17 cellular contexts compared by ENCODE assay signal in the genomic region with DNA sequence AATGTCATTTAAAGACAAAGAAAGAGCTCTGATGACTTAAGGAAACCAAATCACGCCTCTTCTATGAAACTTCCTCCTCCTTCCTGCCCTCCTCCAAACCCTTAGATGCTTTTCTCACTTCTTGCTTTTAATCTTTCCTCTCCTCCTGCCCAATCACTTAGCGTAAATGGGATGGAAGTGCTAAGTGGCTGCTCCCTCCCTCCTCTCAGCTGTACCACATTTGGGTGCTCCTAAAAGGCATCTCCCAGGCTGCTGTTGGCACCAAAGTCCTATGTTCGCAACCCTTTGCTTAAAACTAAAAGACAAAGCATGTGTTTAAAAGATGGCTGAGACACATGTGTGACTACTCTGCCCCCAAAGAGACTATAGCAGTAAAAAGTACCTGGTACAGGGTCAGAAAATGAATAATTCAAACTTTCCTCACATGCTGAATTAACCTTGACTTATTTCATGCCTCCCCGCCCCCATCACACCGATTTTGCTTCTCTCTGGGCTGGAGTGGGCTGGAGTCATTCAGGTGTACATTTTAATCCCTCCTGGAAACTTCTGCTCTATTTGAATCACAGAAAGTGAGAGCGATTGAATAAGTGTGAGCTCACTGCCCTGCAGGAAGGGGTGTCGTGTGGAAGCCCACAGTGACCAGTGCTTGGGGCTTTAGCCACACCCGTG. TPM values are rescaled to one million over a fixed set of nuclear protein-coding genes. Genes with fewer than 3 reads are reported as not detected.
DNase-seq lines count a peak whose midpoint lies in the region; ATAC-seq and TF ChIP-seq lines count a peak whose summit lies in the region.
"Had no signal": no experiment of that assay in that cellular context is flagged by ENCODE, and none has a peak within 500 bp of the region (broad histone marks: within the 10 kb centered on the region; RNA-seq: fewer than 3 reads in every experiment).

No MANE protein-coding gene starts in this region.

- no peaks in the 10 kb centered on the region for H3K36me3 Mint-ChIP-seq in glutamatergic neuron (ENCODE audit: unreplicated experiment)
- H3K36me3 Mint-ChIP-seq: type B pancreatic cell, WTC11 had no signal

- H3K27ac Mint-ChIP-seq in glutamatergic neuron (ENCODE audit: unreplicated experiment), result peak overlapping the region; percentile 46
- H3K27ac Mint-ChIP-seq: effector memory CD8-positive, alpha-beta T cell; type B pancreatic cell; WTC11 had no signal

- TF ChIP-seq CTCF in OCI-LY3 (IDR thresholded peaks at IDR 0.05; ENCODE audit: low read depth, low read length), result no peak
- TF ChIP-seq CTCF in glutamatergic neuron (IDR thresholded peaks at IDR 0.05; ENCODE audit: partially characterized antibody, unreplicated experiment), result no peak

- no peaks in the 10 kb centered on the region for H3K9me3 ChIP-seq in OCI-LY3 (ENCODE audit: insufficient read depth, low read length)
- H3K9me3 ChIP-seq: Peyer's patch had no signal

- in situ Hi-C loops in ACHN (cut with HindIII; ENCODE audit: low pct_ligation_motif_present, low pct_unique_long_range_greater_than_20kb, low sequenced_read_pairs), result no loop called here

- H2AFZ ChIP-seq in OCI-LY3 (ENCODE audit: low read depth, low read length), result no peak overlapping the region

- no peaks in the 10 kb centered on the region for H3K36me3 ChIP-seq in OCI-LY3 (replicated peaks; ENCODE audit: low read depth, low read length)
- H3K36me3 ChIP-seq: Peyer's patch had no signal

- peak overlapping the region; percentile 11; the same call in 1 of the 2 replicates for H3K4me2 ChIP-seq in OCI-LY3 (ENCODE audit: low read length)

- DNase-seq in glutamatergic neuron (no peak), NCI-H510A treated with DMSO at 0.1 percent for 48 hours (lab: John Stamatoyannopoulos, UW) (no peak), ACHN (no peak), GM03348 (ENCODE audit: low spot score) (no peak)
- DNase-seq in stimulated activated CD4-positive, alpha-beta T cell treated with anti-CD3 and anti-CD28 coated beads, Interleukin-2, amount 100 ng/mL, for 24 hours, result peak; percentile 67 to 68
- DNase-seq: DMS79; effector memory CD8-positive, alpha-beta T cell; NCI-H1694 treated with DMSO at 0.1 percent for 48 hours; NCI-H524; occipital lobe; Peyer's patch; SW 1271 had no signal

- no peaks in the 10 kb centered on the region for H4K20me1 ChIP-seq in OCI-LY3 (ENCODE audit: insufficient read depth, low read length)

- H3K4me3 ChIP-seq in OCI-LY3 (ENCODE audit: low read length), result no peak overlapping the region
- H3K4me3 ChIP-seq: Peyer's patch had no signal

- ATAC-seq in GM18868 (IDR thresholded peaks at IDR 0.05; ENCODE audit: unreplicated experiment) (peak; percentile 19), GM19463 (IDR thresholded peaks at IDR 0.05; ENCODE audit: unreplicated experiment) (no peak)
- ATAC-seq: effector memory CD8-positive, alpha-beta T cell; WTC11 had no signal

- H3K9me3 Mint-ChIP-seq in glutamatergic neuron (ENCODE audit: unreplicated experiment), result peaks cover 18% of the 10 kb centered on the region
- H3K9me3 Mint-ChIP-seq: effector memory CD8-positive, alpha-beta T cell; type B pancreatic cell had no signal

- H3K4me1 ChIP-seq in OCI-LY3 (ENCODE audit: low read length), result peaks cover 16% of the 10 kb centered on the region

- H3K27me3 ChIP-seq in OCI-LY3 (ENCODE audit: low read depth, low read length), result peaks cover 31% of the 10 kb centered on the region
- H3K27me3 ChIP-seq: Peyer's patch had no signal

- H3K27ac ChIP-seq in OCI-LY3 (ENCODE audit: low read length), result no peak overlapping the region
- H3K27ac ChIP-seq: Peyer's patch had no signal

- H3K4me3 Mint-ChIP-seq in glutamatergic neuron (ENCODE audit: unreplicated experiment), result peak overlapping the region; percentile 27
- H3K4me3 Mint-ChIP-seq: effector memory CD8-positive, alpha-beta T cell; type B pancreatic cell; WTC11 had no signal

- peaks cover 4% of the 10 kb centered on the region for H3K27me3 Mint-ChIP-seq in glutamatergic neuron (ENCODE audit: unreplicated experiment)

- H3K79me2 ChIP-seq in OCI-LY3 (ENCODE audit: low read length), result no peaks in the 10 kb centered on the region

- H3K9ac ChIP-seq in OCI-LY3 (ENCODE audit: low read length), result no peak overlapping the region

- H3K4me1 Mint-ChIP-seq in glutamatergic neuron (ENCODE audit: low read depth, unreplicated experiment), result peaks cover 78% of the 10 kb centered on the region

RNA-seq across cellular contexts. Expression of gene KLF7, which starts 59.2 kb away (rescaled TPM):
- 323 TPM for total RNA-seq in glutamatergic neuron (ENCODE audit: unreplicated experiment)

Comparison
In these comparisons a context has a peak if more than half of its experiments do, and no peak if none do; other contexts are left out.
1. DNase-seq: peak in stimulated activated CD4-positive, alpha-beta T cell treated with anti-CD3 and anti-CD28 coated beads, Interleukin-2, amount 100 ng/mL, for 24 hours (2 of 2); none in glutamatergic neuron (single experiment), NCI-H510A treated with DMSO at 0.1 percent for 48 hours (single experiment), ACHN (single experiment) and GM03348 (single experiment).